Comparison of ENCODE assay signal across 11 cellular contexts in genomic region chr21:46096596-46096981, GRCh38. TPM values are rescaled to one million over a fixed set of nuclear protein-coding genes. Genes with fewer than 3 reads are reported as not detected.
DNase-seq lines count a peak whose midpoint lies in the region; ATAC-seq and TF ChIP-seq lines count a peak whose summit lies in the region.
"Had no signal": no experiment of that assay in that cellular context is flagged by ENCODE, and none has a peak within 500 bp of the region (broad histone marks: within the 10 kb centered on the region; RNA-seq: fewer than 3 reads in every experiment).

No MANE protein-coding gene starts in this region.

- no peak for ATAC-seq in activated T-cell treated with anti-CD3 and anti-CD28 coated beads, Interleukin-2, amount 50 U/mL, for 4 hours
- ATAC-seq in HG03439 (IDR thresholded peaks at IDR 0.05; ENCODE audit: unreplicated experiment) = no peak
- ATAC-seq: gastrocnemius medialis had no signal

- no peaks in the 10 kb centered on the region for H3K9me3 ChIP-seq in tibial artery
- H3K9me3 ChIP-seq: gastrocnemius medialis had no signal

- H3K4me1 ChIP-seq in tibial artery = peaks cover 4 to 54% (median 37%) of the 10 kb centered on the region in 4 donors
- H3K4me1 ChIP-seq: gastrocnemius medialis had no signal

- peaks cover 6% of the 10 kb centered on the region for H3K4me1 Mint-ChIP-seq in activated T-cell treated with anti-CD3 and anti-CD28 coated beads, Interleukin-2, amount 50 U/mL, for 4 hours (ENCODE audit: low read depth)
- H3K4me1 Mint-ChIP-seq in activated naive CD8-positive, alpha-beta T cell (ENCODE audit: low read depth) = peaks cover 21% of the 10 kb centered on the region

- no peaks in the 10 kb centered on the region for H3K9me3 Mint-ChIP-seq in activated T-cell treated with anti-CD3 and anti-CD28 coated beads, Interleukin-2, amount 50 U/mL, for 4 hours
- H3K9me3 Mint-ChIP-seq in activated naive CD8-positive, alpha-beta T cell (ENCODE audit: low read depth) = no peaks in the 10 kb centered on the region

- intact Hi-C loops in tibial artery (cut with DNase I; ENCODE audit: low total_unique reads) = loop anchor here (2.0 kb wide), 1 partner anchor 124 kb away; no protein-coding TSS in a partner anchor

- H3K27ac ChIP-seq in tibial artery = peak overlapping the region; percentile 95 to 100

- no peaks in the 10 kb centered on the region for H3K36me3 Mint-ChIP-seq in activated T-cell treated with anti-CD3 and anti-CD28 coated beads, Interleukin-2, amount 50 U/mL, for 4 hours (ENCODE audit: insufficient read depth)
- H3K36me3 Mint-ChIP-seq in activated naive CD8-positive, alpha-beta T cell = peaks cover 3% of the 10 kb centered on the region

- TF ChIP-seq CTCF in tibial artery (IDR thresholded peaks at IDR 0.05) (no peak), GM10266 (IDR thresholded peaks at IDR 0.05; ENCODE audit: control insufficient read depth, insufficient read depth, low read depth, missing control alignments) (no peak)

- no peaks in the 10 kb centered on the region for H3K27me3 ChIP-seq in tibial artery

- no peak overlapping the region for H3K4me3 ChIP-seq in tibial artery

- H3K27me3 Mint-ChIP-seq in activated T-cell treated with anti-CD3 and anti-CD28 coated beads, Interleukin-2, amount 50 U/mL, for 4 hours (ENCODE audit: low read depth) = peaks cover 26% of the 10 kb centered on the region
- no peaks in the 10 kb centered on the region for H3K27me3 Mint-ChIP-seq in activated naive CD8-positive, alpha-beta T cell

- no peaks in the 10 kb centered on the region for H3K36me3 ChIP-seq in tibial artery
- H3K36me3 ChIP-seq: BLaER1 treated with 17β-estradiol and CSF1 and Interleukin-3, amounts not matched to agents 10 nM and 100 nM; gastrocnemius medialis had no signal

- no peak for DNase-seq in activated T-cell treated with anti-CD3 and anti-CD28 coated beads, Interleukin-2, amount 50 U/mL, for 4 hours
- DNase-seq in activated T-cell treated with anti-CD3 and anti-CD28 coated beads for 4 hours (no peak), mucosa of gallbladder (ENCODE audit: low spot score) (peak; percentile 8), tibial artery (no peak), DMS114 treated with DMSO at 0.1 percent for 48 hours (lab: John Stamatoyannopoulos, UW; ENCODE audit: unreplicated experiment) (no peak), GM10266 (ENCODE audit: extremely low spot score) (no peak)
- DNase-seq: NCI-H1105 treated with DMSO at 0.1 percent for 48 hours had no signal

- peak overlapping the region; percentile 52 for H3K4me3 Mint-ChIP-seq in activated T-cell treated with anti-CD3 and anti-CD28 coated beads, Interleukin-2, amount 50 U/mL, for 4 hours
- peak overlapping the region; percentile 77 for H3K4me3 Mint-ChIP-seq in activated naive CD8-positive, alpha-beta T cell

- H3K27ac Mint-ChIP-seq in activated naive CD8-positive, alpha-beta T cell = no peak overlapping the region

RNA-seq across cellular contexts. Expression of gene COL6A2, which starts 1.3 kb away (rescaled TPM):
- total RNA-seq in activated T-cell treated with anti-CD3 and anti-CD28 coated beads, Interleukin-2, amount 50 U/mL, for 4 hours = 1 to 10 TPM; 4.8 to 7.7 (median 5.7) TPM
- total RNA-seq in mucosa of gallbladder = 1,004 TPM

RNA-seq across cellular contexts. Expression of gene FTCD, which starts 58.8 kb away (rescaled TPM):
- total RNA-seq in activated T-cell treated with anti-CD3 and anti-CD28 coated beads, Interleukin-2, amount 50 U/mL, for 4 hours = under 1 TPM; 0.33 to 0.71 (median 0.40) TPM
- total RNA-seq in mucosa of gallbladder = 1.3 TPM

Comparison
In these comparisons a context has a peak if more than half of its experiments do, and no peak if none do; other contexts are left out.
1. RNA of gene COL6A2, which starts 1.3 kb away (total RNA-seq): 1,004 TPM in mucosa of gallbladder (single experiment); 4.8 to 7.7 TPM in activated T-cell treated with anti-CD3 and anti-CD28 coated beads, Interleukin-2, amount 50 U/mL, for 4 hours; every median in the first group is over 100 times any median in the second.